Comparison of ENCODE assay signal across 8 cellular contexts in the genomic region with DNA sequence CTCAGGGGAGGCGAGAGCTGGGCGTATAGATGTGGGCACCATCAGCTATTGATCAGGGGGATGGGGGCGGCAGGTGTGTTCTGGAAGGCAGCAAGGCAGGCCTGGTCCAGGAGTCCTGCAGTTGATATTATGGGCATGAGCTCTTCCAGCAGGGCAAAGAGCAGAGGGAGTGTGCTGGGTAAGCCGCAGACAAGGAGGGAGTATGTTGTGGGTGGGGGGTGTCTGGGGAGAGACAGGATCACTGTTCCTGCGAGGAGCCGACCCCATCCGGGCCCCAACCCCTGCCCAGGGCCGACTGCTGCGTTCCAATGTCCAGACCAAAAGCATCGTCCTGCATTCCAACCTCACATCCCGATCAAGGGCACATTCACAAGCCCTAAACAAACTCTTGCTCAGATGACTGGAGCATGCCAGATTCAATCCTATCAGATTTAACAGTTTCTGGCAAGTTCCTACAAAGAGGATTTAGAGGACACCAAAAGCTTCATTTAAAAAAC. TPM values are rescaled to one million over a fixed set of nuclear protein-coding genes. Genes with fewer than 3 reads are reported as not detected.
DNase-seq lines count a peak whose midpoint lies in the region; ATAC-seq lines count a peak whose summit lies in the region.
"Had no signal": no experiment of that assay in that cellular context is flagged by ENCODE, and none has a peak within 500 bp of the region (broad histone marks: within the 10 kb centered on the region; RNA-seq: fewer than 3 reads in every experiment).

No MANE protein-coding gene starts in this region.

- H3K27me3 ChIP-seq in SJCRH30 (no peaks in the 10 kb centered on the region), right cardiac atrium (ENCODE audit: control insufficient read depth, insufficient read depth) (no peaks in the 10 kb centered on the region)

- H3K9me3 Mint-ChIP-seq in stimulated activated effector memory CD8-positive, alpha-beta T cell treated with anti-CD3 and anti-CD28 coated beads, Interleukin-12 subunit alpha, Interleukin-12 subunit beta, amount 100 ng/mL, for 72 hours = no peaks in the 10 kb centered on the region
- H3K9me3 Mint-ChIP-seq: naive B cell had no signal

- H3K36me3 Mint-ChIP-seq in stimulated activated effector memory CD8-positive, alpha-beta T cell treated with anti-CD3 and anti-CD28 coated beads, Interleukin-12 subunit alpha, Interleukin-12 subunit beta, amount 100 ng/mL, for 72 hours = peaks cover 4% of the 10 kb centered on the region
- H3K36me3 Mint-ChIP-seq: naive B cell had no signal

- ATAC-seq in right cardiac atrium (peak in 1 of 2 donors; percentile 0), HG02798 (IDR thresholded peaks at IDR 0.05; ENCODE audit: poor library complexity, unreplicated experiment) (no peak), GM18909 (IDR thresholded peaks at IDR 0.05; ENCODE audit: poor library complexity, unreplicated experiment) (no peak), HG03571 (IDR thresholded peaks at IDR 0.05; ENCODE audit: unreplicated experiment) (no peak)
- ATAC-seq in stimulated activated effector memory CD8-positive, alpha-beta T cell treated with anti-CD3 and anti-CD28 coated beads, Interleukin-12 subunit alpha, Interleukin-12 subunit beta, amount 100 ng/mL, for 72 hours = no peak

- H3K36me3 ChIP-seq in SJCRH30 = no peaks in the 10 kb centered on the region; the same call in 1 of the 2 replicates

- H3K9me3 ChIP-seq in SJCRH30 (replicated peaks) (no peaks in the 10 kb centered on the region), right cardiac atrium (ENCODE audit: control insufficient read depth, low read length) (no peaks in the 10 kb centered on the region)

- DNase-seq in SJCRH30 = no peak
- DNase-seq in right cardiac atrium = no peak
- DNase-seq in stimulated activated effector memory CD8-positive, alpha-beta T cell treated with anti-CD3 and anti-CD28 coated beads, Interleukin-12 subunit alpha, Interleukin-12 subunit beta, amount 100 ng/mL, for 72 hours (ENCODE audit: low spot score in 2 of 2) = no peak
- DNase-seq: naive B cell had no signal

- H3K4me1 ChIP-seq in SJCRH30 = peaks cover 41% of the 10 kb centered on the region
- peaks cover 46% of the 10 kb centered on the region for H3K4me1 ChIP-seq in right cardiac atrium (ENCODE audit: control insufficient read depth, insufficient read depth, low read length)

- H3K27ac ChIP-seq in SJCRH30 = peak overlapping the region; percentile 86; the same call in 1 of the 2 replicates
- H3K27ac ChIP-seq in right cardiac atrium (ENCODE audit: low read length) = peak overlapping the region; percentile 99
- H3K27ac ChIP-seq: SK-N-MC had no signal

- H3K4me3 Mint-ChIP-seq in stimulated activated effector memory CD8-positive, alpha-beta T cell treated with anti-CD3 and anti-CD28 coated beads, Interleukin-12 subunit alpha, Interleukin-12 subunit beta, amount 100 ng/mL, for 72 hours = no peak overlapping the region
- H3K4me3 Mint-ChIP-seq: naive B cell had no signal

- WGBS in right cardiac atrium = 34% methylated on average over 11 of the region's 11 CpGs

- H3K4me1 Mint-ChIP-seq in stimulated activated effector memory CD8-positive, alpha-beta T cell treated with anti-CD3 and anti-CD28 coated beads, Interleukin-12 subunit alpha, Interleukin-12 subunit beta, amount 100 ng/mL, for 72 hours = peaks cover 36% of the 10 kb centered on the region

- peak overlapping the region; percentile 46; the same call in 1 of the 2 replicates for H3K4me3 ChIP-seq in SJCRH30
- no peak overlapping the region for H3K4me3 ChIP-seq in right cardiac atrium (ENCODE audit: low read length)
- H3K4me3 ChIP-seq: SK-N-MC had no signal

- H3K27ac Mint-ChIP-seq in stimulated activated effector memory CD8-positive, alpha-beta T cell treated with anti-CD3 and anti-CD28 coated beads, Interleukin-12 subunit alpha, Interleukin-12 subunit beta, amount 100 ng/mL, for 72 hours = peak overlapping the region; percentile 12
- H3K27ac Mint-ChIP-seq: naive B cell had no signal

- intact Hi-C loops in right cardiac atrium (cut with DNase I) = no loop called here

RNA-seq across cellular contexts. Expression of a gene that starts 9.2 kb away (rescaled TPM):
- total RNA-seq in SJCRH30 (2014; rRNA removed; shearing (Covaris generic)) = 245 and 247 TPM in 2 replicates
- total RNA-seq in right cardiac atrium = 100 to 1,000 TPM; 461 to 558 (median 512) TPM
- 473 TPM for polyA plus RNA-seq in right cardiac atrium

RNA-seq across cellular contexts. Expression of a gene that starts 24.9 kb away (rescaled TPM):
- total RNA-seq in SJCRH30 (2014; rRNA removed; shearing (Covaris generic)) = 36.4 and 39.8 TPM in 2 replicates
- total RNA-seq in right cardiac atrium = 10 to 100 TPM; 44.7 to 58.8 (median 57.2) TPM
- polyA plus RNA-seq in right cardiac atrium = 36.7 TPM

RNA-seq across cellular contexts. Expression of a gene that starts 25.1 kb away (rescaled TPM):
- total RNA-seq in SJCRH30 (2014; rRNA removed; shearing (Covaris generic)) = 33.3 and 39.5 TPM in 2 replicates
- total RNA-seq in right cardiac atrium = 10 to 100 TPM; 24.1 to 28.5 (median 25.6) TPM
- polyA plus RNA-seq in right cardiac atrium = 32.5 TPM

RNA-seq across cellular contexts. Expression of a gene that starts 35.6 kb away (rescaled TPM):
- total RNA-seq in SJCRH30 (2014; rRNA removed; shearing (Covaris generic)) = 516 and 599 TPM in 2 replicates
- 100 to 1,000 TPM in 1 of 4 donors, 10 to 100 TPM in 3; 79.0 to 113 (median 91.3) TPM for total RNA-seq in right cardiac atrium
- 82.5 TPM for polyA plus RNA-seq in right cardiac atrium

RNA-seq across cellular contexts. Expression of a gene that starts 36.4 kb away (rescaled TPM):
- total RNA-seq in SJCRH30 (2014; rRNA removed; shearing (Covaris generic)) = 35.5 and 40.4 TPM in 2 replicates
- total RNA-seq in right cardiac atrium = 10 to 100 TPM; 23.6 to 40.2 (median 31.5) TPM
- polyA plus RNA-seq in right cardiac atrium = 16.2 TPM
